In the genomic region with DNA sequence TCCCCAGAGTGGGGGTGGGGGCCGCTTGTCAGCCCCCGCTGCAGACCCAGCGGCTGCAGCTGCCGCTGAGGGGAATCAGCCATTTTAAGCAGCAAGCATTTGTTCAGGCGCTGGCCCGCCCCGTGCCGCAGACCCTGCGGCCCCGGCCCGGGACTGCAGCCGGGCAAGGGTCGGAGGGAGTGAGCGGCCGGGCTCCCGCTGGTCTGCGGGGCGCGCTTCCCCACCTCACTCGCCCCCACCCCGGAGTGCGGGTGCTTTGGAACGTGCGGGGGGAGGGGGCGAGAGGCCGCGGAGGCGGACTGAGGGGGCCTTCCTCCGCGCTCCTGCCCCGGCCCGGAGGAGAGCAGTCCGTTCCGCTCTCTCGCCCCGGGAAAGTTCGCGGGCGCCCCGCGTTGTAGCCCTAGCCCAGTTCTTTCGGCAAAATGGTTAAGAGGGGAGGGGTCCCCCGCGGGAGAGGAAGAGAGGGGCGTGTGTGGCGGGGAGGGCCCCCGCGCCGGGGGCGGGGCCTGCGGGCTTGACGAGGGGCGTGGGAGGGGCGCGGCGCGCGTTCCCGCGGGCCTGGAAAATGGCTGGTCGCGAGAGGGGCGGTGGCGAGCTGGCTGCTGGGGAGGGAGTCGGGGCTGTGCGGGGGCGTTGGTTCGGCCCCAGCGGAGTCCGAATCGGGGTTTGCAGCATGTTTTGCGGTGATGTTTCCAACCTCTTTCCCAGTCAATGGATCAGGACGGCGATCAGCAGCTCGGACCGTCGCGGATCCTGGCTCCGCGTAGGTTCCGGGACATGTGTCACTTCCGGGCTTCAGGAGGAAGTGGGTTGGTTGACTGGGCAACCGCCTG, we compare ENCODE assay signal across 8 cellular contexts. TPM values are rescaled to one million over a fixed set of nuclear protein-coding genes. Genes with fewer than 3 reads are reported as not detected.
DNase-seq lines count a peak whose midpoint lies in the region; ATAC-seq and TF ChIP-seq lines count a peak whose summit lies in the region.

No MANE protein-coding gene starts in this region.

- TF ChIP-seq CTCF in DND-41 (IDR thresholded peaks at IDR 0.05; ENCODE audit: borderline replicate concordance, extremely low read depth, low read length, poor library complexity, severe bottlenecking) (no peak), IMR-90 (conservative IDR thresholded peaks at IDR 0.05; ENCODE audit: low read depth, low read length) (no peak), Peyer's patch (IDR thresholded peaks at IDR 0.05) (peak in 1 of 6 experiments; percentile 23), fibroblast of mammary gland (conservative IDR thresholded peaks at IDR 0.05; ENCODE audit: control insufficient read depth, insufficient read depth, low read depth, low read length) (no peak)

- no peak overlapping the region; the same call in 2 of the 3 replicates for H2BK15ac ChIP-seq in IMR-90 (ENCODE audit: low read depth, low read length)

- peaks cover 29% of the 10 kb centered on the region for H3K4me1 ChIP-seq in DND-41 (ENCODE audit: insufficient read depth, low read length)
- peaks cover 2% of the 10 kb centered on the region; the same call in 1 of the 2 replicates for H3K4me1 ChIP-seq in IMR-90 (ENCODE audit: control insufficient read depth, insufficient read depth, low read length)
- H3K4me1 ChIP-seq in Peyer's patch = peaks cover 0 to 22% (median 4%) of the 10 kb centered on the region in 4 donors

- H3K27ac ChIP-seq in DND-41 (ENCODE audit: low read length) (peak overlapping the region; percentile 97), IMR-90 (ENCODE audit: insufficient read depth, low read length) (peak overlapping the region; percentile 99), Peyer's patch (peak overlapping the region; percentile 96 to 100 (median 98))

- peaks cover 77% of the 10 kb centered on the region for H3K79me2 ChIP-seq in DND-41 (ENCODE audit: insufficient read depth, low read length)

- H4K5ac ChIP-seq in IMR-90 (ENCODE audit: low read depth, low read length) = peak overlapping the region; percentile 92

- POLR2A ChIA-PET in IMR-90 (lab: Charles Lee; ENCODE audit: unreplicated experiment) = no interaction called here
- POLR2A ChIA-PET in naive thymus-derived CD8-positive, alpha-beta T cell (lab: Charles Lee) = interaction anchor here (0.9 to 7.2 kb wide), 9 partner anchors 17 to 589 kb away, joined by 3 to 77 read pairs (median 4); a partner anchor contains a TSS

- CTCF ChIA-PET in IMR-90 (lab: Yijun Ruan, JAX) = no interaction called here

- peak overlapping the region; percentile 81 for H3K4me2 ChIP-seq in DND-41 (ENCODE audit: insufficient read depth, low read length)
- peak overlapping the region; percentile 76 for H3K4me2 ChIP-seq in IMR-90 (ENCODE audit: low read depth, low read length)

- peaks cover 12% of the 10 kb centered on the region for H3K36me3 ChIP-seq in DND-41 (ENCODE audit: insufficient read depth, low read length)
- peaks cover 2% of the 10 kb centered on the region; the same call in 1 of the 2 replicates for H3K36me3 ChIP-seq in IMR-90 (ENCODE audit: control insufficient read depth, insufficient read depth, low read length)
- peaks cover 0 to 7% (median 0%) of the 10 kb centered on the region in 3 donors for H3K36me3 ChIP-seq in Peyer's patch

- H3K4me1 Mint-ChIP-seq in activated T-helper 2 cell treated with anti-CD3 and anti-CD28 coated beads, Interferon-gamma antibody, Interleukin-2, Interleukin-4, amounts not matched to agents 10 μg/mL and 5 μg/mL and 100 μg/mL, durations not matched to agents 14 hours and 24 hours and 36 hours (ENCODE audit: low read depth) = peaks cover 32% of the 10 kb centered on the region
- peaks cover 12 to 37% (median 31%) of the 10 kb centered on the region in 4 donors for H3K4me1 Mint-ChIP-seq in naive thymus-derived CD8-positive, alpha-beta T cell
- peaks cover 5 to 18% of the 10 kb centered on the region in 2 donors for H3K4me1 Mint-ChIP-seq in stimulated activated naive B cell treated with anti-CD40 and anti-IgM and Interleukin-4, amounts not matched to agents 10 μg/mL and 1 μg/mL and 100 μg/mL, for 72 hours

- H4K8ac ChIP-seq in IMR-90 (ENCODE audit: low read depth in 2 of 2, low read length in 2 of 2) = peak overlapping the region; percentile 88 to 94

- dilution Hi-C loops in IMR-90 (cut with HindIII; ENCODE audit: low sequenced_read_pairs, unreplicated experiment) = no loop called here

- no peak for TF ChIP-seq RAD21 in IMR-90 (IDR thresholded peaks at IDR 0.05; ENCODE audit: low read length)

- H3K9ac ChIP-seq in DND-41 (ENCODE audit: low read depth, low read length) (peak overlapping the region; percentile 97), IMR-90 (ENCODE audit: low read depth, low read length) (peak overlapping the region; percentile 99)

- in situ Hi-C loops in IMR-90 (cut with MboI; ENCODE audit: low sequenced_read_pairs) = no loop called here

- no peak overlapping the region for H2AK5ac ChIP-seq in IMR-90 (ENCODE audit: low read depth, low read length)

- H2AK9ac ChIP-seq in IMR-90 (replicated peaks; ENCODE audit: low read depth, low read length, poor library complexity) = peak overlapping the region; percentile 97

- H3K14ac ChIP-seq in IMR-90 (replicated peaks; ENCODE audit: low read depth, low read length) = peak overlapping the region; percentile 97

- intact Hi-C loops in IMR-90 (cut with micrococcal nuclease) = loop anchor here (2.0 to 5.0 kb wide), 3 partner anchors 57 to 132 kb away; no protein-coding TSS in a partner anchor
- intact Hi-C loops in activated T-helper 2 cell treated with anti-CD3 and anti-CD28 coated beads, Interferon-gamma antibody, Interleukin-2, Interleukin-4, amounts not matched to agents 10 μg/mL and 5 μg/mL and 100 μg/mL, durations not matched to agents 14 hours and 24 hours and 36 hours (cut with micrococcal nuclease) = loop anchor here (1.0 to 10.0 kb wide), 6 partner anchors 61 to 1967 kb away; a partner anchor contains a TSS

- peak overlapping the region; percentile 83 for H2AFZ ChIP-seq in DND-41 (ENCODE audit: low read depth, low read length)
- H2AFZ ChIP-seq in IMR-90 (replicated peaks; ENCODE audit: low read length, poor library complexity) = peak overlapping the region; percentile 99

- H4K20me1 ChIP-seq in DND-41 (ENCODE audit: insufficient read depth, low read length) (peaks cover 35% of the 10 kb centered on the region), IMR-90 (ENCODE audit: insufficient read depth, low read length) (peaks cover 11% of the 10 kb centered on the region)

- peak overlapping the region; percentile 98 for H3K4ac ChIP-seq in IMR-90 (ENCODE audit: low read depth, low read length)

- peak; percentile 77 for TF ChIP-seq POLR2A in IMR-90 (IDR thresholded peaks at IDR 0.05; ENCODE audit: low read depth, low read length)
- peak; percentile 59 to 81 for TF ChIP-seq POLR2A in Peyer's patch (IDR thresholded peaks at IDR 0.05)

- no peaks in the 10 kb centered on the region for H3K27me3 Mint-ChIP-seq in activated T-helper 2 cell treated with anti-CD3 and anti-CD28 coated beads, Interferon-gamma antibody, Interleukin-2, Interleukin-4, amounts not matched to agents 10 μg/mL and 5 μg/mL and 100 μg/mL, durations not matched to agents 14 hours and 24 hours and 36 hours (ENCODE audit: low read depth)
- H3K27me3 Mint-ChIP-seq in naive thymus-derived CD8-positive, alpha-beta T cell = no peaks in the 10 kb centered on the region
- no peaks in the 10 kb centered on the region for H3K27me3 Mint-ChIP-seq in stimulated activated naive B cell treated with anti-CD40 and anti-IgM and Interleukin-4, amounts not matched to agents 10 μg/mL and 1 μg/mL and 100 μg/mL, for 72 hours

- BruUV-seq in IMR-90 (replicated peaks; lab: Mats Ljungman, UMichigan) = no TSS peak

- DNase-seq in DND-41 (peak; percentile 89), IMR-90 (peak; percentile 84), Peyer's patch (peak; percentile 87 to 94 (median 94)), fibroblast of mammary gland (ENCODE audit: low read depth) (peak; percentile 86)
- DNase-seq in activated T-helper 2 cell treated with anti-CD3 and anti-CD28 coated beads, Interferon-gamma antibody, Interleukin-2, Interleukin-4, amounts not matched to agents 10 μg/mL and 5 μg/mL and 100 μg/mL, durations not matched to agents 14 hours and 24 hours and 36 hours (ENCODE audit: low spot score) = peak; percentile 86
- DNase-seq in naive thymus-derived CD8-positive, alpha-beta T cell = peak; percentile 78 to 97 (median 87)
- peak; percentile 77 for DNase-seq in stimulated activated naive B cell treated with anti-CD40 and anti-IgM and Interleukin-4, amounts not matched to agents 10 μg/mL and 1 μg/mL and 100 μg/mL, for 72 hours

- H4K91ac ChIP-seq in IMR-90 (ENCODE audit: insufficient read depth, low read depth, low read length) = peak overlapping the region; percentile 89

- H2BK120ac ChIP-seq in IMR-90 (ENCODE audit: low read depth, low read length) = peak overlapping the region; percentile 92

- peaks cover 7 to 43% of the 10 kb centered on the region in 2 experiments for H3K79me1 ChIP-seq in IMR-90 (ENCODE audit: low read depth in 1 of 2, low read length in 2 of 2)

- peak overlapping the region; percentile 86; the same call in 1 of the 2 replicates for H3K18ac ChIP-seq in IMR-90 (ENCODE audit: low read depth, low read length)

- 1% methylated on average over 17 of the region's 83 CpGs; no CpG with 5 or more reads in 1 of the 2 experiments for WGBS in IMR-90 (ENCODE audit: extremely low coverage in 2 of 2, insufficient read length in 1 of 2), 2 experiments

- H3K56ac ChIP-seq in IMR-90 (ENCODE audit: extremely low read depth, insufficient read depth, low read length) = peak overlapping the region; percentile 92; the same call in 1 of the 2 replicates

- H3K4me3 ChIP-seq in DND-41 (ENCODE audit: low read depth in 1 of 2, low read length in 2 of 2) (peak overlapping the region; percentile 86 to 95), IMR-90 (ENCODE audit: insufficient read depth, low read depth, low read length) (peak overlapping the region; percentile 91), Peyer's patch (peak overlapping the region; percentile 91 to 100 (median 92)), fibroblast of mammary gland (ENCODE audit: control insufficient read depth, low read depth, low read length) (peak overlapping the region; percentile 83)

- no peaks in the 10 kb centered on the region for H3K9me1 ChIP-seq in IMR-90 (ENCODE audit: insufficient read depth, low read length)

- H3K36me3 Mint-ChIP-seq in activated T-helper 2 cell treated with anti-CD3 and anti-CD28 coated beads, Interferon-gamma antibody, Interleukin-2, Interleukin-4, amounts not matched to agents 10 μg/mL and 5 μg/mL and 100 μg/mL, durations not matched to agents 14 hours and 24 hours and 36 hours (ENCODE audit: low read depth) = peaks cover 12% of the 10 kb centered on the region
- H3K36me3 Mint-ChIP-seq in naive thymus-derived CD8-positive, alpha-beta T cell = peaks cover 6 to 8% (median 7%) of the 10 kb centered on the region in 3 donors
- peaks cover 7 to 8% of the 10 kb centered on the region in 2 donors for H3K36me3 Mint-ChIP-seq in stimulated activated naive B cell treated with anti-CD40 and anti-IgM and Interleukin-4, amounts not matched to agents 10 μg/mL and 1 μg/mL and 100 μg/mL, for 72 hours

- peak overlapping the region; percentile 97 for H3K23ac ChIP-seq in IMR-90 (ENCODE audit: low read depth, low read length)

- H2BK5ac ChIP-seq in IMR-90 (ENCODE audit: low read depth, low read length, poor library complexity, severe bottlenecking) = peak overlapping the region; percentile 95

- peak; percentile 46 for ATAC-seq in DND-41 (ENCODE audit: insufficient read depth, low read depth)
- ATAC-seq in GM21576 (IDR thresholded peaks at IDR 0.05; ENCODE audit: unreplicated experiment) = peak; percentile 40
- ATAC-seq in IMR-90 (ENCODE audit: low read depth) = peak; percentile 28
- ATAC-seq in naive thymus-derived CD8-positive, alpha-beta T cell = peak; percentile 21 to 27
- peak; percentile 44 to 48 for ATAC-seq in stimulated activated naive B cell treated with anti-CD40 and anti-IgM and Interleukin-4, amounts not matched to agents 10 μg/mL and 1 μg/mL and 100 μg/mL, for 72 hours (replicated peaks)

- H3K27ac Mint-ChIP-seq in activated T-helper 2 cell treated with anti-CD3 and anti-CD28 coated beads, Interferon-gamma antibody, Interleukin-2, Interleukin-4, amounts not matched to agents 10 μg/mL and 5 μg/mL and 100 μg/mL, durations not matched to agents 14 hours and 24 hours and 36 hours = peak overlapping the region; percentile 92
- peak overlapping the region; percentile 93 to 100 (median 98) for H3K27ac Mint-ChIP-seq in naive thymus-derived CD8-positive, alpha-beta T cell
- H3K27ac Mint-ChIP-seq in stimulated activated naive B cell treated with anti-CD40 and anti-IgM and Interleukin-4, amounts not matched to agents 10 μg/mL and 1 μg/mL and 100 μg/mL, for 72 hours = peak overlapping the region; percentile 98

- H3K9me3 ChIP-seq in DND-41 (ENCODE audit: insufficient read depth, low read length, severe bottlenecking) (no peaks in the 10 kb centered on the region), IMR-90 (ENCODE audit: control insufficient read depth, insufficient read depth, low read length) (no peaks in the 10 kb centered on the region), Peyer's patch (no peaks in the 10 kb centered on the region)

- no peaks in the 10 kb centered on the region for H3K27me3 ChIP-seq in DND-41 (ENCODE audit: insufficient read depth, low read length, poor library complexity)
- H3K27me3 ChIP-seq in IMR-90 (ENCODE audit: control insufficient read depth, insufficient read depth, low read length) = no peaks in the 10 kb centered on the region
- no peaks in the 10 kb centered on the region for H3K27me3 ChIP-seq in Peyer's patch

- H2BK20ac ChIP-seq in IMR-90 (ENCODE audit: low read depth, low read length) = peak overlapping the region; percentile 69; the same call in 1 of the 2 replicates

- H3K9me3 Mint-ChIP-seq in activated T-helper 2 cell treated with anti-CD3 and anti-CD28 coated beads, Interferon-gamma antibody, Interleukin-2, Interleukin-4, amounts not matched to agents 10 μg/mL and 5 μg/mL and 100 μg/mL, durations not matched to agents 14 hours and 24 hours and 36 hours = no peaks in the 10 kb centered on the region
- H3K9me3 Mint-ChIP-seq in naive thymus-derived CD8-positive, alpha-beta T cell = no peaks in the 10 kb centered on the region
- no peaks in the 10 kb centered on the region for H3K9me3 Mint-ChIP-seq in stimulated activated naive B cell treated with anti-CD40 and anti-IgM and Interleukin-4, amounts not matched to agents 10 μg/mL and 1 μg/mL and 100 μg/mL, for 72 hours

- peak overlapping the region; percentile 92 for H3K4me3 Mint-ChIP-seq in activated T-helper 2 cell treated with anti-CD3 and anti-CD28 coated beads, Interferon-gamma antibody, Interleukin-2, Interleukin-4, amounts not matched to agents 10 μg/mL and 5 μg/mL and 100 μg/mL, durations not matched to agents 14 hours and 24 hours and 36 hours (ENCODE audit: low read depth)
- peak overlapping the region; percentile 89 to 98 (median 96) for H3K4me3 Mint-ChIP-seq in naive thymus-derived CD8-positive, alpha-beta T cell
- H3K4me3 Mint-ChIP-seq in stimulated activated naive B cell treated with anti-CD40 and anti-IgM and Interleukin-4, amounts not matched to agents 10 μg/mL and 1 μg/mL and 100 μg/mL, for 72 hours = peak overlapping the region; percentile 91 to 98

RNA-seq across cellular contexts. Expression of a gene that starts 0.9 kb away (rescaled TPM):
- total RNA-seq in IMR-90 (2012; rRNA removed) = 2.5 and 9.7 TPM in 2 replicates
- 7.3 and 9.5 TPM in 2 replicates for polyA plus RNA-seq in IMR-90 (2012; rRNA removed)
- polyA plus RNA-seq in IMR-90 (2012; cell fraction: cytosol; rRNA removed) = 6.3 and 10.1 TPM in 2 replicates
- 1.6 and 3.2 TPM in 2 replicates for polyA plus RNA-seq in IMR-90 (2012; cell fraction: nucleus; rRNA removed; ENCODE audit: low replicate concordance)
- total RNA-seq in Peyer's patch = 10 to 100 TPM; 23.0 to 30.8 (median 25.0) TPM
- 14.6 and 15.3 TPM in 2 replicates for total RNA-seq in activated T-helper 2 cell treated with anti-CD3 and anti-CD28 coated beads, Interferon-gamma antibody, Interleukin-2, Interleukin-4, amounts not matched to agents 10 μg/mL and 5 μg/mL and 100 μg/mL, durations not matched to agents 14 hours and 24 hours and 36 hours
- 10 to 100 TPM; 10.9 to 11.7 TPM for total RNA-seq in naive thymus-derived CD8-positive, alpha-beta T cell
- polyA plus RNA-seq in naive thymus-derived CD8-positive, alpha-beta T cell = 10 to 100 TPM; 11.4 to 16.1 (median 13.2) TPM

Comparison
In these comparisons a context has a peak if more than half of its experiments do, and no peak if none do; other contexts are left out.
1. Peak in every context shown above with its lines: DNase-seq, ATAC-seq, H3K4me3 ChIP-seq and H3K27ac ChIP-seq.